9 cellular contexts compared by ENCODE assay signal in the genomic region with DNA sequence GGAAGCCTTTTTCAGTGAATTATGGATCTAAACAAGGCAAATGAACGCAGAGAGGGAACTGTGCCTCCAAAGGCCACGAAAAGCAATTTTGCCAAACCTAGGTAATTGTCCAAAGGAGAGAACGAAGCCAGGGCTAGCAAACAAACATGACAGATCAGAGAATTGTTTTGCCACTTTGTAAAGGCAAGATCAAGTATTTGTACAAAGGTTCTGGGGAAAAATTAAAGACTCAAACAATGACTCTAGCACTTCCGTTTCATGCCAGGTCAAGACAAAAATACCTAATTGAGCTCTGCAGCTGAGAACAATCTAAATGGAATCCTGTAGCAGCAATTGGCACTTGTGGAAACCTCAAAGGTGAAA. TPM values are rescaled to one million over a fixed set of nuclear protein-coding genes. Genes with fewer than 3 reads are reported as not detected.
DNase-seq lines count a peak whose midpoint lies in the region; ATAC-seq and TF ChIP-seq lines count a peak whose summit lies in the region.
"Had no signal": no experiment of that assay in that cellular context is flagged by ENCODE, and none has a peak within 500 bp of the region (broad histone marks: within the 10 kb centered on the region; RNA-seq: fewer than 3 reads in every experiment).

No MANE protein-coding gene starts in this region.

- H3K4me3 ChIP-seq in HUES6 (ENCODE audit: low read depth, low read length) (no peak overlapping the region), endodermal cell (ENCODE audit: low read length) (no peak overlapping the region), suprapubic skin (no peak overlapping the region)
- H3K4me3 ChIP-seq: SJCRH30 had no signal

- TF ChIP-seq CTCF in endodermal cell (conservative IDR thresholded peaks at IDR 0.05) (no peak), suprapubic skin (IDR thresholded peaks at IDR 0.05) (no peak)

- no peaks in the 10 kb centered on the region for H3K27me3 Mint-ChIP-seq in endodermal cell (ENCODE audit: insufficient read depth)
- H3K27me3 Mint-ChIP-seq in activated CD8-positive, alpha-beta T cell treated with anti-CD3 and anti-CD28 coated beads, Interleukin-2, amount 10 ng/mL, durations not matched to agents 7 days and 5 days (ENCODE audit: low read depth) = peaks cover 10% of the 10 kb centered on the region

- no peaks in the 10 kb centered on the region for H3K27me3 ChIP-seq in HUES6 (ENCODE audit: control insufficient read depth, insufficient read depth, low read length)
- H3K27me3 ChIP-seq in endodermal cell (ENCODE audit: control insufficient read depth, insufficient read depth, low read length, poor library complexity, severe bottlenecking) = no peaks in the 10 kb centered on the region
- H3K27me3 ChIP-seq in suprapubic skin = no peaks in the 10 kb centered on the region
- H3K27me3 ChIP-seq: SJCRH30 had no signal

- peak overlapping the region; percentile 40 for H3K9ac ChIP-seq in HUES6 (ENCODE audit: low read length)
- no peak overlapping the region for H3K9ac ChIP-seq in endodermal cell (ENCODE audit: extremely low read depth, low read length, poor library complexity, severe bottlenecking)

- no peak for TF ChIP-seq EP300 in suprapubic skin (IDR thresholded peaks at IDR 0.05)

- peaks cover 6% of the 10 kb centered on the region; the same call in 1 of the 2 replicates for H3K36me3 ChIP-seq in HUES6 (ENCODE audit: control insufficient read depth, insufficient read depth, low read length)
- H3K36me3 ChIP-seq in endodermal cell (ENCODE audit: control insufficient read depth, insufficient read depth, low read length) = no peaks in the 10 kb centered on the region
- no peaks in the 10 kb centered on the region for H3K36me3 ChIP-seq in suprapubic skin
- H3K36me3 ChIP-seq: SJCRH30 had no signal

- H3K27ac ChIP-seq in HUES6 (ENCODE audit: low read depth, low read length) (peak overlapping the region; percentile 76), endodermal cell (ENCODE audit: low read depth, low read length) (no peak overlapping the region), suprapubic skin (peak overlapping the region; percentile 72)
- H3K27ac ChIP-seq: SJCRH30 had no signal

- DNase-seq in NCI-H2029 treated with DMSO at 0.1 percent for 48 hours (lab: John Stamatoyannopoulos, UW) (peak; percentile 48), NCI-H2029 (lab: John Stamatoyannopoulos, UW) (no peak), endodermal cell (no peak), suprapubic skin (ENCODE audit: low spot score in 2 of 2) (no peak), D341Med (ENCODE audit: low spot score) (no peak)
- DNase-seq in activated CD8-positive, alpha-beta T cell treated with anti-CD3 and anti-CD28 coated beads, Interleukin-2, amount 10 ng/mL, durations not matched to agents 7 days and 5 days = no peak
- DNase-seq: SJCRH30 had no signal

- H3K4me1 Mint-ChIP-seq in endodermal cell = peaks cover 40% of the 10 kb centered on the region
- H3K4me1 Mint-ChIP-seq in activated CD8-positive, alpha-beta T cell treated with anti-CD3 and anti-CD28 coated beads, Interleukin-2, amount 10 ng/mL, durations not matched to agents 7 days and 5 days (ENCODE audit: low read depth) = peaks cover 33% of the 10 kb centered on the region

- peak overlapping the region; percentile 3 for H3K27ac Mint-ChIP-seq in endodermal cell
- H3K27ac Mint-ChIP-seq in activated CD8-positive, alpha-beta T cell treated with anti-CD3 and anti-CD28 coated beads, Interleukin-2, amount 10 ng/mL, durations not matched to agents 7 days and 5 days = no peak overlapping the region

- H3K4me3 Mint-ChIP-seq in endodermal cell = no peak overlapping the region
- no peak overlapping the region for H3K4me3 Mint-ChIP-seq in activated CD8-positive, alpha-beta T cell treated with anti-CD3 and anti-CD28 coated beads, Interleukin-2, amount 10 ng/mL, durations not matched to agents 7 days and 5 days

- H3K36me3 Mint-ChIP-seq in endodermal cell (ENCODE audit: low read depth) = peaks cover 20% of the 10 kb centered on the region
- H3K36me3 Mint-ChIP-seq in activated CD8-positive, alpha-beta T cell treated with anti-CD3 and anti-CD28 coated beads, Interleukin-2, amount 10 ng/mL, durations not matched to agents 7 days and 5 days (ENCODE audit: low read depth) = peaks cover 3% of the 10 kb centered on the region

- CTCF ChIA-PET in activated CD8-positive, alpha-beta T cell treated with anti-CD3 and anti-CD28 coated beads, Interleukin-2, amount 10 ng/mL, durations not matched to agents 7 days and 5 days (lab: Charles Lee) = no interaction called here

- H3K9me3 ChIP-seq in HUES6 (ENCODE audit: control insufficient read depth, insufficient read depth, low read depth, low read length) (no peaks in the 10 kb centered on the region), endodermal cell (ENCODE audit: control insufficient read depth, low read length) (no peaks in the 10 kb centered on the region), suprapubic skin (no peaks in the 10 kb centered on the region)
- H3K9me3 ChIP-seq: SJCRH30 had no signal

- POLR2A ChIA-PET in activated CD8-positive, alpha-beta T cell treated with anti-CD3 and anti-CD28 coated beads, Interleukin-2, amount 10 ng/mL, durations not matched to agents 7 days and 5 days (lab: Charles Lee) = no interaction called here

- H3K4me1 ChIP-seq in HUES6 (ENCODE audit: control insufficient read depth, insufficient read depth, low read length) (peaks cover 34% of the 10 kb centered on the region), endodermal cell (ENCODE audit: control insufficient read depth, insufficient read depth, low read length) (peaks cover 3% of the 10 kb centered on the region), suprapubic skin (peaks cover 24% of the 10 kb centered on the region)
- H3K4me1 ChIP-seq: SJCRH30 had no signal

- TF ChIP-seq POLR2A in suprapubic skin (IDR thresholded peaks at IDR 0.05) = no peak

- no peak for ATAC-seq in activated CD8-positive, alpha-beta T cell treated with anti-CD3 and anti-CD28 coated beads, Interleukin-2, amount 10 ng/mL, durations not matched to agents 7 days and 5 days
- ATAC-seq in GM21515 (IDR thresholded peaks at IDR 0.05; ENCODE audit: unreplicated experiment) = no peak

- 83 to 85% methylated on average over 3 to 4 of the region's 4 CpGs for WGBS in endodermal cell (ENCODE audit: insufficient coverage in 1 of 2, insufficient read length in 1 of 2), 2 experiments
- WGBS in suprapubic skin = 46% methylated on average over 4 of the region's 4 CpGs

- H3K9me3 Mint-ChIP-seq in endodermal cell = no peaks in the 10 kb centered on the region
- H3K9me3 Mint-ChIP-seq in activated CD8-positive, alpha-beta T cell treated with anti-CD3 and anti-CD28 coated beads, Interleukin-2, amount 10 ng/mL, durations not matched to agents 7 days and 5 days (ENCODE audit: insufficient read depth) = no peaks in the 10 kb centered on the region

RNA-seq across cellular contexts. Expression of gene RBM47, which starts 8.5 kb away (rescaled TPM):
- total RNA-seq in endodermal cell (10 to 100 TPM; 71.7 to 90.6 TPM), suprapubic skin (100 to 1,000 TPM in 1 of 4 donors, 10 to 100 TPM in 3; 40.2 to 286 (median 47.4) TPM)
- polyA plus RNA-seq in endodermal cell (2013, experiment 1 of 2) = 9.9 TPM
- polyA plus RNA-seq in endodermal cell (2013, experiment 2 of 2) = 8.1 TPM
- under 1 TPM; 0.60 to 0.66 TPM for total RNA-seq in activated CD8-positive, alpha-beta T cell treated with anti-CD3 and anti-CD28 coated beads, Interleukin-2, amount 10 ng/mL, durations not matched to agents 7 days and 5 days
- total RNA-seq: SJCRH30 had no signal

Comparison
In these comparisons a context has a peak if more than half of its experiments do, and no peak if none do; other contexts are left out.
1. RNA of gene RBM47, which starts 8.5 kb away (total RNA-seq): 71.7 to 90.6 TPM in endodermal cell and 40.2 to 286 TPM in suprapubic skin; 0.60 to 0.66 TPM in activated CD8-positive, alpha-beta T cell treated with anti-CD3 and anti-CD28 coated beads, Interleukin-2, amount 10 ng/mL, durations not matched to agents 7 days and 5 days; every median in the first group is over 10 times any median in the second.